20 cellular contexts compared by ENCODE assay signal in genomic region chr13:30026909-30027308, GRCh38.
"Had no signal": no experiment of that assay in that cellular context is flagged by ENCODE, and none has a peak within 500 bp of the region (broad histone marks: within the 10 kb centered on the region; RNA-seq: fewer than 3 reads in every experiment).

No MANE protein-coding gene starts in this region.

- H3K9me3 ChIP-seq: mucosa of descending colon, ovary, psoas muscle, suprapubic skin, transverse colon, upper lobe of right lung, uterus had no signal

- H3K4me3 ChIP-seq: lung, mucosa of descending colon, ovary, psoas muscle, skin epidermis, suprapubic skin, transverse colon, upper lobe of right lung, uterus had no signal

- H3K4me1 ChIP-seq: foreskin keratinocyte, psoas muscle, suprapubic skin, transverse colon, upper lobe of right lung, uterus had no signal

- H3K36me3 ChIP-seq: ovary, suprapubic skin, transverse colon, upper lobe of right lung, uterus had no signal

- H3K27me3 ChIP-seq: ovary, suprapubic skin, transverse colon, upper lobe of right lung, uterus had no signal

- DNase-seq: effector CD8-positive, alpha-beta T cell; endodermal cell; foreskin keratinocyte; mucosa of descending colon; naive B cell; ovary; posterior cingulate gyrus; psoas muscle; right cardiac atrium; stimulated activated CD4-positive, alpha-beta T cell treated with anti-CD3 and anti-CD28 coated beads, Interleukin-15, amount 100 ng/mL, for 24 hours; stimulated activated CD4-positive, alpha-beta T cell treated with anti-CD3 and anti-CD28 coated beads, Interleukin-2, amount 100 ng/mL, for 48 hours; stimulated activated naive CD4-positive, alpha-beta T cell; stimulated activated naive CD8-positive, alpha-beta T cell treated with anti-CD3 and anti-CD28 coated beads, Interleukin-15, amount 100 ng/mL, for 72 hours; transverse colon; upper lobe of right lung; uterus had no signal

- H3K27ac ChIP-seq: epithelial cell of prostate, foreskin keratinocyte, ovary, psoas muscle, skin epidermis, suprapubic skin, transverse colon, upper lobe of right lung, uterus had no signal
